In genomic region chr5:16461026-16461425, GRCh38 we compare ENCODE assay signal across 1 cellular context.
TF ChIP-seq lines count a peak whose summit lies in the region.

No MANE protein-coding gene starts in this region.

TF ChIP-seq in GM12878, 131 proteins besides CTCF, POLR2A, EP300 and RAD21 (continued from another document):
- TF ChIP-seq, protein P1, sequence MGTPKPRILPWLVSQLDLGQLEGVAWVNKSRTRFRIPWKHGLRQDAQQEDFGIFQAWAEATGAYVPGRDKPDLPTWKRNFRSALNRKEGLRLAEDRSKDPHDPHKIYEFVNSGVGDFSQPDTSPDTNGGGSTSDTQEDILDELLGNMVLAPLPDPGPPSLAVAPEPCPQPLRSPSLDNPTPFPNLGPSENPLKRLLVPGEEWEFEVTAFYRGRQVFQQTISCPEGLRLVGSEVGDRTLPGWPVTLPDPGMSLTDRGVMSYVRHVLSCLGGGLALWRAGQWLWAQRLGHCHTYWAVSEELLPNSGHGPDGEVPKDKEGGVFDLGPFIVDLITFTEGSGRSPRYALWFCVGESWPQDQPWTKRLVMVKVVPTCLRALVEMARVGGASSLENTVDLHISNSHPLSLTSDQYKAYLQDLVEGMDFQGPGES (IDR thresholded peaks at IDR 0.05) = no peak
- TF ChIP-seq SIN3A (IDR thresholded peaks at IDR 0.05; ENCODE audit: low read depth, low read length) (no peak), STAT1 (conservative IDR thresholded peaks at IDR 0.05) (no peak), HDAC2 (IDR thresholded peaks at IDR 0.05) (no peak), ZNF384 (IDR thresholded peaks at IDR 0.05; ENCODE audit: borderline replicate concordance, low read depth, low read length) (no peak), PRDM15 (CRISPR knock-in tag; IDR thresholded peaks at IDR 0.05) (no peak), NFXL1 (IDR thresholded peaks at IDR 0.05; ENCODE audit: borderline replicate concordance) (no peak)
- TF ChIP-seq, protein P2, sequence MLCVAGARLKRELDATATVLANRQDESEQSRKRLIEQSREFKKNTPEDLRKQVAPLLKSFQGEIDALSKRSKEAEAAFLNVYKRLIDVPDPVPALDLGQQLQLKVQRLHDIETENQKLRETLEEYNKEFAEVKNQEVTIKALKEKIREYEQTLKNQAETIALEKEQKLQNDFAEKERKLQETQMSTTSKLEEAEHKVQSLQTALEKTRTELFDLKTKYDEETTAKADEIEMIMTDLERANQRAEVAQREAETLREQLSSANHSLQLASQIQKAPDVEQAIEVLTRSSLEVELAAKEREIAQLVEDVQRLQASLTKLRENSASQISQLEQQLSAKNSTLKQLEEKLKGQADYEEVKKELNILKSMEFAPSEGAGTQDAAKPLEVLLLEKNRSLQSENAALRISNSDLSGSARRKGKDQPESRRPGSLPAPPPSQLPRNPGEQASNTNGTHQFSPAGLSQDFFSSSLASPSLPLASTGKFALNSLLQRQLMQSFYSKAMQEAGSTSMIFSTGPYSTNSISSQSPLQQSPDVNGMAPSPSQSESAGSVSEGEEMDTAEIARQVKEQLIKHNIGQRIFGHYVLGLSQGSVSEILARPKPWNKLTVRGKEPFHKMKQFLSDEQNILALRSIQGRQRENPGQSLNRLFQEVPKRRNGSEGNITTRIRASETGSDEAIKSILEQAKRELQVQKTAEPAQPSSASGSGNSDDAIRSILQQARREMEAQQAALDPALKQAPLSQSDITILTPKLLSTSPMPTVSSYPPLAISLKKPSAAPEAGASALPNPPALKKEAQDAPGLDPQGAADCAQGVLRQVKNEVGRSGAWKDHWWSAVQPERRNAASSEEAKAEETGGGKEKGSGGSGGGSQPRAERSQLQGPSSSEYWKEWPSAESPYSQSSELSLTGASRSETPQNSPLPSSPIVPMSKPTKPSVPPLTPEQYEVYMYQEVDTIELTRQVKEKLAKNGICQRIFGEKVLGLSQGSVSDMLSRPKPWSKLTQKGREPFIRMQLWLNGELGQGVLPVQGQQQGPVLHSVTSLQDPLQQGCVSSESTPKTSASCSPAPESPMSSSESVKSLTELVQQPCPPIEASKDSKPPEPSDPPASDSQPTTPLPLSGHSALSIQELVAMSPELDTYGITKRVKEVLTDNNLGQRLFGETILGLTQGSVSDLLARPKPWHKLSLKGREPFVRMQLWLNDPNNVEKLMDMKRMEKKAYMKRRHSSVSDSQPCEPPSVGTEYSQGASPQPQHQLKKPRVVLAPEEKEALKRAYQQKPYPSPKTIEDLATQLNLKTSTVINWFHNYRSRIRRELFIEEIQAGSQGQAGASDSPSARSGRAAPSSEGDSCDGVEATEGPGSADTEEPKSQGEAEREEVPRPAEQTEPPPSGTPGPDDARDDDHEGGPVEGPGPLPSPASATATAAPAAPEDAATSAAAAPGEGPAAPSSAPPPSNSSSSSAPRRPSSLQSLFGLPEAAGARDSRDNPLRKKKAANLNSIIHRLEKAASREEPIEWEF (IDR thresholded peaks at IDR 0.05; ENCODE audit: insufficient replicate concordance, low read depth, low read length) = no peak
